1 cellular context compared by ENCODE assay signal in the genomic region with DNA sequence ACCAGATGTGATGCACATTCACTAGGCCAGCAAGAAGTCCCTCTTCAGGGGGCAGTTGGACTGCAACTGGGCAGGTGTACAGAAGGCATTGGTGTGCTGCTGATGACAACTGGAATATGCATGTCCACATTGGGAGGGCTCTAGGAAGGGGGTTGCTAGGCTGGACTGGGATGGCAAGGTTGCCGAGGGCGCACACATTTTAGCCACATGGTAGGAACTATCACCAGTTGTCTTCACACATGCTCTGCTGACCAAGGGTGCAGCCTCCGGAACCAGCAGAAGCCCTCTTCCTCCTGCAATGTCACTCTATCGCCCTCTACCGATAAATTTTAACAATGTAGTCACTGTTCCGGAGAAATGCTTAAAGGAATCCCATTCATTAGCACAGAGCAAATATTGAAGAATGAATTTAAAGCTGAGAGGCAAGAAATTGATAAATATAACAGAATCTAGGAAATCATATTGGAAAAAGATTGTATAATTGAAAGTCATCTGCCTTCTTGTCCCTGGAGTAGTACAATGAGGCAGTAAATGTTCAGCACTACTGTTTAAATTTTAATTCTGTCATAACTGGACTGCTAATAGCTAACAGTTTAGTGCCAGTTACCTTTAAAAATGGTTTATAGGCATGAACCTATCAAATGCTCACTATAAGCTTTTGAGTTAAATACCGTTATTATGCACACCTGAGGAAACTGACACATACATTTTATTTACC.
TF ChIP-seq lines count a peak whose summit lies in the region.

No MANE protein-coding gene starts in this region.

TF ChIP-seq in HepG2, 621 proteins besides CTCF, POLR2A, EP300 and RAD21 (continued from another document and continues in another):
- TF ChIP-seq, protein P1, sequence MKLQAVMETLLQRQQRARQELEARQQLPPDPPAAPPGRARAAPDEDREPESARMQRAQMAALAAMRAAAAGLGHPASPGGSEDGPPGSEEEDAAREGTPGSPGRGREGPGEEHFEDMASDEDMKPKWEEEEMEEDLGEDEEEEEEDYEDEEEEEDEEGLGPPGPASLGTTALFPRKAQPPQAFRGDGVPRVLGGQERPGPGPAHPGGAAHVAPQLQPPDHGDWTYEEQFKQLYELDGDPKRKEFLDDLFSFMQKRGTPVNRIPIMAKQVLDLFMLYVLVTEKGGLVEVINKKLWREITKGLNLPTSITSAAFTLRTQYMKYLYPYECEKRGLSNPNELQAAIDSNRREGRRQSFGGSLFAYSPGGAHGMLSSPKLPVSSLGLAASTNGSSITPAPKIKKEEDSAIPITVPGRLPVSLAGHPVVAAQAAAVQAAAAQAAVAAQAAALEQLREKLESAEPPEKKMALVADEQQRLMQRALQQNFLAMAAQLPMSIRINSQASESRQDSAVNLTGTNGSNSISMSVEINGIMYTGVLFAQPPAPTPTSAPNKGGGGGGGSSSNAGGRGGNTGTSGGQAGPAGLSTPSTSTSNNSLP (IDR thresholded peaks at IDR 0.05; ENCODE audit: low read depth, low read length), result 0 out of 2 replicates have a peak, but pooled peaks have one; percentile 25
- TF ChIP-seq ELF3 (CRISPR knock-in tag; IDR thresholded peaks at IDR 0.05) (peak; percentile 44; the same call in 1 of the 2 replicates), GLI4 (CRISPR knock-in tag; IDR thresholded peaks at IDR 0.05; ENCODE audit: borderline replicate concordance) (no peak), ZNF556 (CRISPR knock-in tag; IDR thresholded peaks at IDR 0.05; ENCODE audit: borderline replicate concordance) (peak; percentile 38; the same call in 1 of the 2 replicates), SMC3 (IDR thresholded peaks at IDR 0.05; ENCODE audit: low read length) (peak; percentile 81), KAT7 (CRISPR knock-in tag; IDR thresholded peaks at IDR 0.05; ENCODE audit: borderline replicate concordance) (no peak), ZNF383 (CRISPR knock-in tag; IDR thresholded peaks at IDR 0.05; ENCODE audit: borderline replicate concordance) (no peak), ZNF792 (CRISPR knock-in tag; IDR thresholded peaks at IDR 0.05) (0 out of 2 replicates have a peak, but pooled peaks have one; percentile 26), RXRB (CRISPR knock-in tag; IDR thresholded peaks at IDR 0.05; ENCODE audit: borderline replicate concordance) (0 out of 2 replicates have a peak, but pooled peaks have one; percentile 22), MIER2 (CRISPR knock-in tag; IDR thresholded peaks at IDR 0.05) (peak; percentile 33; the same call in 1 of the 2 replicates), ARHGAP35 (CRISPR knock-in tag; IDR thresholded peaks at IDR 0.05; ENCODE audit: borderline replicate concordance) (no peak), ZMYM4 (CRISPR knock-in tag; IDR thresholded peaks at IDR 0.05) (0 out of 2 replicates have a peak, but pooled peaks have one; percentile 21), MIXL1 (CRISPR knock-in tag; IDR thresholded peaks at IDR 0.05) (peak; percentile 36; the same call in 1 of the 2 replicates), EED (CRISPR knock-in tag; IDR thresholded peaks at IDR 0.05) (no peak), XRCC5 (optimal IDR thresholded peaks at IDR 0.05; ENCODE audit: low read length) (peak; percentile 20), SMAD3 (CRISPR knock-in tag; IDR thresholded peaks at IDR 0.05) (peak; percentile 56; the same call in 1 of the 2 replicates), NAIF1 (CRISPR knock-in tag; IDR thresholded peaks at IDR 0.05; ENCODE audit: borderline replicate concordance) (no peak), THAP11 (CRISPR knock-in tag; IDR thresholded peaks at IDR 0.05) (0 out of 2 replicates have a peak, but pooled peaks have one; percentile 31), HOXA3 (CRISPR knock-in tag; IDR thresholded peaks at IDR 0.05) (peak; percentile 37; the same call in 1 of the 2 replicates), ZSCAN9 (CRISPR knock-in tag; IDR thresholded peaks at IDR 0.05; ENCODE audit: borderline replicate concordance) (0 out of 2 replicates have a peak, but pooled peaks have one; percentile 53), PPARG (CRISPR knock-in tag; conservative IDR thresholded peaks at IDR 0.05) (0 out of 2 replicates have a peak, but pooled peaks have one; percentile 18), RCOR2 (CRISPR knock-in tag; IDR thresholded peaks at IDR 0.05) (0 out of 2 replicates have a peak, but pooled peaks have one; percentile 26), ETV5 (CRISPR knock-in tag; IDR thresholded peaks at IDR 0.05; ENCODE audit: borderline replicate concordance) (peak; percentile 75; the same call in 1 of the 2 replicates), STAG1 (CRISPR knock-in tag; IDR thresholded peaks at IDR 0.05) (peak; percentile 85), DR1 (CRISPR knock-in tag; IDR thresholded peaks at IDR 0.05) (no peak), GATAD2A (CRISPR knock-in tag; IDR thresholded peaks at IDR 0.05) (peak; percentile 54), TEAD3 (CRISPR knock-in tag; optimal IDR thresholded peaks at IDR 0.05; ENCODE audit: borderline replicate concordance) (peak; percentile 19), FOSL2 (CRISPR knock-in tag; IDR thresholded peaks at IDR 0.05) (peak; percentile 11; the same call in 1 of the 2 replicates), CAMTA2 (CRISPR knock-in tag; IDR thresholded peaks at IDR 0.05; ENCODE audit: borderline replicate concordance) (no peak), ZNF234 (CRISPR knock-in tag; conservative IDR thresholded peaks at IDR 0.05) (no peak), ZNF124 (CRISPR knock-in tag; IDR thresholded peaks at IDR 0.05) (0 out of 2 replicates have a peak, but pooled peaks have one; percentile 49), BCL6 (CRISPR knock-in tag; IDR thresholded peaks at IDR 0.05) (no peak), KDM2A (CRISPR knock-in tag; IDR thresholded peaks at IDR 0.05; ENCODE audit: borderline replicate concordance, low read depth) (0 out of 2 replicates have a peak, but pooled peaks have one; percentile 37), YY1 (IDR thresholded peaks at IDR 0.05; ENCODE audit: insufficient read depth, insufficient replicate concordance, low read depth, low read length) (no peak), SOX13 (IDR thresholded peaks at IDR 0.05) (no peak), SOX13 (CRISPR knock-in tag; conservative IDR thresholded peaks at IDR 0.05 in 1 of 2, IDR thresholded peaks at IDR 0.05 in 1 of 2) (peak in 1 of 2 experiments; percentile 40; a peak in 1 of 4 replicates), ERF (CRISPR knock-in tag; IDR thresholded peaks at IDR 0.05) (0 out of 2 replicates have a peak, but pooled peaks have one; percentile 28)
- TF ChIP-seq, protein P2, sequence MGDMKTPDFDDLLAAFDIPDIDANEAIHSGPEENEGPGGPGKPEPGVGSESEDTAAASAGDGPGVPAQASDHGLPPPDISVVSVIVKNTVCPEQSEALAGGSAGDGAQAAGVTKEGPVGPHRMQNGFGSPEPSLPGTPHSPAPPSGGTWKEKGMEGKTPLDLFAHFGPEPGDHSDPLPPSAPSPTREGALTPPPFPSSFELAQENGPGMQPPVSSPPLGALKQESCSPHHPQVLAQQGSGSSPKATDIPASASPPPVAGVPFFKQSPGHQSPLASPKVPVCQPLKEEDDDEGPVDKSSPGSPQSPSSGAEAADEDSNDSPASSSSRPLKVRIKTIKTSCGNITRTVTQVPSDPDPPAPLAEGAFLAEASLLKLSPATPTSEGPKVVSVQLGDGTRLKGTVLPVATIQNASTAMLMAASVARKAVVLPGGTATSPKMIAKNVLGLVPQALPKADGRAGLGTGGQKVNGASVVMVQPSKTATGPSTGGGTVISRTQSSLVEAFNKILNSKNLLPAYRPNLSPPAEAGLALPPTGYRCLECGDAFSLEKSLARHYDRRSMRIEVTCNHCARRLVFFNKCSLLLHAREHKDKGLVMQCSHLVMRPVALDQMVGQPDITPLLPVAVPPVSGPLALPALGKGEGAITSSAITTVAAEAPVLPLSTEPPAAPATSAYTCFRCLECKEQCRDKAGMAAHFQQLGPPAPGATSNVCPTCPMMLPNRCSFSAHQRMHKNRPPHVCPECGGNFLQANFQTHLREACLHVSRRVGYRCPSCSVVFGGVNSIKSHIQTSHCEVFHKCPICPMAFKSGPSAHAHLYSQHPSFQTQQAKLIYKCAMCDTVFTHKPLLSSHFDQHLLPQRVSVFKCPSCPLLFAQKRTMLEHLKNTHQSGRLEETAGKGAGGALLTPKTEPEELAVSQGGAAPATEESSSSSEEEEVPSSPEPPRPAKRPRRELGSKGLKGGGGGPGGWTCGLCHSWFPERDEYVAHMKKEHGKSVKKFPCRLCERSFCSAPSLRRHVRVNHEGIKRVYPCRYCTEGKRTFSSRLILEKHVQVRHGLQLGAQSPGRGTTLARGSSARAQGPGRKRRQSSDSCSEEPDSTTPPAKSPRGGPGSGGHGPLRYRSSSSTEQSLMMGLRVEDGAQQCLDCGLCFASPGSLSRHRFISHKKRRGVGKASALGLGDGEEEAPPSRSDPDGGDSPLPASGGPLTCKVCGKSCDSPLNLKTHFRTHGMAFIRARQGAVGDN (CRISPR knock-in tag; IDR thresholded peaks at IDR 0.05), result peak; percentile 59; the same call in 1 of the 2 replicates
- TF ChIP-seq, protein P3, sequence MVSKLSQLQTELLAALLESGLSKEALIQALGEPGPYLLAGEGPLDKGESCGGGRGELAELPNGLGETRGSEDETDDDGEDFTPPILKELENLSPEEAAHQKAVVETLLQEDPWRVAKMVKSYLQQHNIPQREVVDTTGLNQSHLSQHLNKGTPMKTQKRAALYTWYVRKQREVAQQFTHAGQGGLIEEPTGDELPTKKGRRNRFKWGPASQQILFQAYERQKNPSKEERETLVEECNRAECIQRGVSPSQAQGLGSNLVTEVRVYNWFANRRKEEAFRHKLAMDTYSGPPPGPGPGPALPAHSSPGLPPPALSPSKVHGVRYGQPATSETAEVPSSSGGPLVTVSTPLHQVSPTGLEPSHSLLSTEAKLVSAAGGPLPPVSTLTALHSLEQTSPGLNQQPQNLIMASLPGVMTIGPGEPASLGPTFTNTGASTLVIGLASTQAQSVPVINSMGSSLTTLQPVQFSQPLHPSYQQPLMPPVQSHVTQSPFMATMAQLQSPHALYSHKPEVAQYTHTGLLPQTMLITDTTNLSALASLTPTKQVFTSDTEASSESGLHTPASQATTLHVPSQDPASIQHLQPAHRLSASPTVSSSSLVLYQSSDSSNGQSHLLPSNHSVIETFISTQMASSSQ (IDR thresholded peaks at IDR 0.05; ENCODE audit: low read depth), result no peak
- TF ChIP-seq, protein P3 (CRISPR knock-in tag; IDR thresholded peaks at IDR 0.05; ENCODE audit: borderline replicate concordance), result 0 out of 2 replicates have a peak, but pooled peaks have one; percentile 28
- TF ChIP-seq, protein P4, sequence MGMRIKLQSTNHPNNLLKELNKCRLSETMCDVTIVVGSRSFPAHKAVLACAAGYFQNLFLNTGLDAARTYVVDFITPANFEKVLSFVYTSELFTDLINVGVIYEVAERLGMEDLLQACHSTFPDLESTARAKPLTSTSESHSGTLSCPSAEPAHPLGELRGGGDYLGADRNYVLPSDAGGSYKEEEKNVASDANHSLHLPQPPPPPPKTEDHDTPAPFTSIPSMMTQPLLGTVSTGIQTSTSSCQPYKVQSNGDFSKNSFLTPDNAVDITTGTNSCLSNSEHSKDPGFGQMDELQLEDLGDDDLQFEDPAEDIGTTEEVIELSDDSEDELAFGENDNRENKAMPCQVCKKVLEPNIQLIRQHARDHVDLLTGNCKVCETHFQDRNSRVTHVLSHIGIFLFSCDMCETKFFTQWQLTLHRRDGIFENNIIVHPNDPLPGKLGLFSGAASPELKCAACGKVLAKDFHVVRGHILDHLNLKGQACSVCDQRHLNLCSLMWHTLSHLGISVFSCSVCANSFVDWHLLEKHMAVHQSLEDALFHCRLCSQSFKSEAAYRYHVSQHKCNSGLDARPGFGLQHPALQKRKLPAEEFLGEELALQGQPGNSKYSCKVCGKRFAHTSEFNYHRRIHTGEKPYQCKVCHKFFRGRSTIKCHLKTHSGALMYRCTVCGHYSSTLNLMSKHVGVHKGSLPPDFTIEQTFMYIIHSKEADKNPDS (CRISPR knock-in tag; IDR thresholded peaks at IDR 0.05), result no peak
- TF ChIP-seq, protein P5, sequence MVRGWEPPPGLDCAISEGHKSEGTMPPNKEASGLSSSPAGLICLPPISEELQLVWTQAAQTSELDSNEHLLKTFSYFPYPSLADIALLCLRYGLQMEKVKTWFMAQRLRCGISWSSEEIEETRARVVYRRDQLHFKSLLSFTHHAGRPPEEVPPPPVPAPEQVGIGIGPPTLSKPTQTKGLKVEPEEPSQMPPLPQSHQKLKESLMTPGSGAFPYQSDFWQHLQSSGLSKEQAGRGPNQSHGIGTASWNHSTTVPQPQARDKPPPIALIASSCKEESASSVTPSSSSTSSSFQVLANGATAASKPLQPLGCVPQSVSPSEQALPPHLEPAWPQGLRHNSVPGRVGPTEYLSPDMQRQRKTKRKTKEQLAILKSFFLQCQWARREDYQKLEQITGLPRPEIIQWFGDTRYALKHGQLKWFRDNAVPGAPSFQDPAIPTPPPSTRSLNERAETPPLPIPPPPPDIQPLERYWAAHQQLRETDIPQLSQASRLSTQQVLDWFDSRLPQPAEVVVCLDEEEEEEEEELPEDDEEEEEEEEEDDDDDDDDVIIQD (CRISPR knock-in tag; IDR thresholded peaks at IDR 0.05; ENCODE audit: low read depth), result 0 out of 2 replicates have a peak, but pooled peaks have one; percentile 11
- TF ChIP-seq, protein P6, sequence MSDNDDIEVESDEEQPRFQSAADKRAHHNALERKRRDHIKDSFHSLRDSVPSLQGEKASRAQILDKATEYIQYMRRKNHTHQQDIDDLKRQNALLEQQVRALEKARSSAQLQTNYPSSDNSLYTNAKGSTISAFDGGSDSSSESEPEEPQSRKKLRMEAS (IDR thresholded peaks at IDR 0.05), result peak; percentile 61
- TF ChIP-seq, protein P7, sequence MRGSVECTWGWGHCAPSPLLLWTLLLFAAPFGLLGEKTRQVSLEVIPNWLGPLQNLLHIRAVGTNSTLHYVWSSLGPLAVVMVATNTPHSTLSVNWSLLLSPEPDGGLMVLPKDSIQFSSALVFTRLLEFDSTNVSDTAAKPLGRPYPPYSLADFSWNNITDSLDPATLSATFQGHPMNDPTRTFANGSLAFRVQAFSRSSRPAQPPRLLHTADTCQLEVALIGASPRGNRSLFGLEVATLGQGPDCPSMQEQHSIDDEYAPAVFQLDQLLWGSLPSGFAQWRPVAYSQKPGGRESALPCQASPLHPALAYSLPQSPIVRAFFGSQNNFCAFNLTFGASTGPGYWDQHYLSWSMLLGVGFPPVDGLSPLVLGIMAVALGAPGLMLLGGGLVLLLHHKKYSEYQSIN (CRISPR knock-in tag; IDR thresholded peaks at IDR 0.05; ENCODE audit: borderline replicate concordance), result no peak
